Comparison of ENCODE assay signal across 10 cellular contexts in the genomic region with DNA sequence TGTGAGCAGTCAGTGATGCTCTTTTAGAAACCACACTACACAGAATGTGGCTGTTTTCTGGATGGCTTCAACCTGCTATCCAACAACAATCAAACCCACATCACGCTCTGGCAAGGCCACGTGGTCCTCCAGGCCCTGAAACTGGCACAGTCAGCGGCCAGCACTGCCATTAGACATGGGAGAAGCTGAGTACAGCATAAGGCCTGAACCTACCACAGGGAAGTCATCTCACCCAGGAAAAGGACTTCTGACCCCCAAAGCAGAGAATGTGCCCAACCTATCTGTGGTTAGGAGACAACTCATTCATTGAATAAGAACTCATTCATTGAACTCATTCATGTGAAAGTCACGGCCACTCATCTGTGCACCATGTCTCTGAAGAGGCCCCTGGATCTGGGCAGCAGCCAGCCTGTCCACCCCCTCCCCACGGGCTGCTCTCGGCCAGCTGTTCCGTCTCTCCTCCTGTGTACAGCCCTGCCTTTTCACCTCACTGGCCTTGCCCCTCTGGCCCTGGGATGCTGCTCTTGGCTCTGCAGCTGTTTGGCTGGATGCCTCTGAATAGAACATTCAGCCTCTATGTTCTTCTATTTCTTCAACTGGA. TPM values are rescaled to one million over a fixed set of nuclear protein-coding genes. Genes with fewer than 3 reads are reported as not detected.
A peak's percentile ranks its signal among the peaks of the same experiment; 100 is the strongest.
DNase-seq lines count a peak whose midpoint lies in the region; ATAC-seq, FAIRE-seq and TF ChIP-seq lines count a peak whose summit lies in the region.
"Had no signal": no experiment of that assay in that cellular context is flagged by ENCODE, and none has a peak within 500 bp of the region (broad histone marks: within the 10 kb centered on the region; RNA-seq: fewer than 3 reads in every experiment).

No MANE protein-coding gene starts in this region.

- H3K27me3 Mint-ChIP-seq in glutamatergic neuron (ENCODE audit: unreplicated experiment) (peaks cover 12% of the 10 kb centered on the region), T-cell (peaks cover 4 to 5% of the 10 kb centered on the region in 2 donors)

- DNase-seq in Ammon's horn (ENCODE audit: low spot score) (peak; percentile 88), RPMI7951 (ENCODE audit: low read depth) (peak; percentile 94), glutamatergic neuron (no peak), osteoblast (ENCODE audit: insufficient read length, low spot score, missing footprints) (no peak), suprapubic skin (ENCODE audit: low spot score in 2 of 2) (no peak), small intestine (no peak), T-cell (no peak)
- DNase-seq: naive thymus-derived CD8-positive, alpha-beta T cell had no signal

- H3K9me3 Mint-ChIP-seq in glutamatergic neuron (ENCODE audit: unreplicated experiment) (peaks cover 11% of the 10 kb centered on the region), T-cell (peaks cover 2 to 6% (median 4%) of the 10 kb centered on the region in 3 donors)
- H3K9me3 Mint-ChIP-seq: central memory CD8-positive, alpha-beta T cell had no signal

- H3K4me3 ChIP-seq in osteoblast (ENCODE audit: insufficient read depth, low read length), result no peak overlapping the region
- no peak overlapping the region for H3K4me3 ChIP-seq in suprapubic skin
- H3K4me3 ChIP-seq in small intestine (ENCODE audit: low read depth in 1 of 2, low read length in 2 of 2), result no peak overlapping the region

- POLR2A ChIA-PET in T-cell (lab: Charles Lee), result no interaction called here

- TF ChIP-seq CTCF in glutamatergic neuron (IDR thresholded peaks at IDR 0.05; ENCODE audit: partially characterized antibody, unreplicated experiment) (no peak), osteoblast (IDR thresholded peaks at IDR 0.05; ENCODE audit: extremely low read depth, low read depth, low read length) (no peak), suprapubic skin (IDR thresholded peaks at IDR 0.05) (no peak)

- no peak overlapping the region for H3K4me3 Mint-ChIP-seq in glutamatergic neuron (ENCODE audit: unreplicated experiment)
- H3K4me3 Mint-ChIP-seq in T-cell, result no peak overlapping the region
- H3K4me3 Mint-ChIP-seq: central memory CD8-positive, alpha-beta T cell; naive thymus-derived CD8-positive, alpha-beta T cell had no signal

- WGBS in suprapubic skin, result 86% methylated on average over 6 of the region's 7 CpGs
- 69 to 82% (median 80%) methylated on average over 7 of the region's 7 CpGs for WGBS in small intestine, 3 donors

- ATAC-seq in HG02884 (IDR thresholded peaks at IDR 0.05; ENCODE audit: unreplicated experiment) (no peak), T-cell (replicated peaks in 1 of 4) (no peak)
- ATAC-seq: naive thymus-derived CD8-positive, alpha-beta T cell had no signal

- H3K36me3 Mint-ChIP-seq in glutamatergic neuron (ENCODE audit: unreplicated experiment) (peaks cover 4% of the 10 kb centered on the region), T-cell (no peaks in the 10 kb centered on the region)

- peak overlapping the region; percentile 75 for H3K27ac Mint-ChIP-seq in glutamatergic neuron (ENCODE audit: unreplicated experiment)
- H3K27ac Mint-ChIP-seq in T-cell, result no peak overlapping the region
- H3K27ac Mint-ChIP-seq: naive thymus-derived CD8-positive, alpha-beta T cell had no signal

- no peak overlapping the region for H2AFZ ChIP-seq in osteoblast (ENCODE audit: low read length)

- H3K4me2 ChIP-seq in osteoblast (ENCODE audit: insufficient read depth, low read length), result no peak overlapping the region

- FAIRE-seq in small intestine (lab: Jason Lieb, UNC), result no peak

- H3K27me3 ChIP-seq in osteoblast (ENCODE audit: insufficient read depth, low read length), result no peaks in the 10 kb centered on the region
- no peaks in the 10 kb centered on the region for H3K27me3 ChIP-seq in suprapubic skin
- peaks cover 0 to 3% of the 10 kb centered on the region in 2 donors for H3K27me3 ChIP-seq in small intestine (ENCODE audit: control insufficient read depth in 2 of 2, insufficient read depth in 2 of 2, low read length in 2 of 2)

- H3K4me1 Mint-ChIP-seq in glutamatergic neuron (ENCODE audit: low read depth, unreplicated experiment) (peaks cover 40% of the 10 kb centered on the region), T-cell (no peaks in the 10 kb centered on the region)
- H3K4me1 Mint-ChIP-seq: central memory CD8-positive, alpha-beta T cell had no signal

- H3K9me3 ChIP-seq in osteoblast (ENCODE audit: low read depth, low read length) (no peaks in the 10 kb centered on the region), suprapubic skin (no peaks in the 10 kb centered on the region), small intestine (ENCODE audit: control insufficient read depth, low read depth) (no peaks in the 10 kb centered on the region)

- TF ChIP-seq EP300 in suprapubic skin (IDR thresholded peaks at IDR 0.05), result no peak

- peak overlapping the region; percentile 10 for H3K27ac ChIP-seq in osteoblast (ENCODE audit: low read depth, low read length)
- H3K27ac ChIP-seq in suprapubic skin, result no peak overlapping the region
- H3K27ac ChIP-seq in small intestine (ENCODE audit: low read depth in 1 of 2, low read length in 1 of 2), result no peak overlapping the region

- no peaks in the 10 kb centered on the region for H3K79me2 ChIP-seq in osteoblast (ENCODE audit: insufficient read depth, low read length)

- H3K36me3 ChIP-seq in osteoblast (ENCODE audit: insufficient read depth, low read length), result no peaks in the 10 kb centered on the region
- H3K36me3 ChIP-seq in suprapubic skin, result no peaks in the 10 kb centered on the region
- H3K36me3 ChIP-seq in small intestine (ENCODE audit: control insufficient read depth in 2 of 2, insufficient read depth in 2 of 2, low read length in 2 of 2), result no peaks in the 10 kb centered on the region

- no peaks in the 10 kb centered on the region for H4K20me1 ChIP-seq in osteoblast (ENCODE audit: insufficient read depth, low read length)

- no peak for TF ChIP-seq POLR2A in suprapubic skin (IDR thresholded peaks at IDR 0.05)

- CTCF ChIA-PET in T-cell (lab: Charles Lee), result no interaction called here

- H3K4me1 ChIP-seq in osteoblast (ENCODE audit: insufficient read depth, low read length), result peaks cover 40% of the 10 kb centered on the region
- H3K4me1 ChIP-seq in suprapubic skin, result peaks cover 69% of the 10 kb centered on the region
- peaks cover 4% of the 10 kb centered on the region in 2 donors for H3K4me1 ChIP-seq in small intestine (ENCODE audit: control insufficient read depth in 2 of 2, insufficient read depth in 1 of 2, low read depth in 1 of 2, low read length in 1 of 2)

RNA-seq across cellular contexts. Expression of a gene that starts 41.1 kb away (rescaled TPM):
- total RNA-seq in RPMI7951 (2014; rRNA removed; shearing (Covaris generic)), result 37.6 and 39.2 TPM in 2 replicates
- 27.3 TPM for total RNA-seq in glutamatergic neuron (ENCODE audit: unreplicated experiment)
- 251 and 352 TPM in 2 replicates for total RNA-seq in osteoblast
- total RNA-seq in suprapubic skin, result 10 to 100 TPM; 42.7 to 70.1 (median 52.5) TPM
- 10 to 100 TPM in 1 of 3 donors, 1 to 10 TPM in 2; 6.0 to 16.8 (median 9.5) TPM for polyA plus RNA-seq in small intestine
- 1 to 10 TPM; 3.6 to 5.9 (median 5.6) TPM for total RNA-seq in T-cell

Comparison
In these comparisons a context has a peak if more than half of its experiments do, and no peak if none do; other contexts are left out.
1. DNase-seq: peak in Ammon's horn (single experiment) and RPMI7951 (single experiment); none in glutamatergic neuron (single experiment), osteoblast (single experiment), suprapubic skin (0 of 2), small intestine (single experiment) and T-cell (0 of 34).